In genomic region chr3:28739647-28740046, GRCh38 we compare ENCODE assay signal across 15 cellular contexts.
DNase-seq lines count a peak whose midpoint lies in the region; ATAC-seq and TF ChIP-seq lines count a peak whose summit lies in the region.
"Had no signal": no experiment of that assay in that cellular context is flagged by ENCODE, and none has a peak within 500 bp of the region (broad histone marks: within the 10 kb centered on the region; RNA-seq: fewer than 3 reads in every experiment).

No MANE protein-coding gene starts in this region.

- H3K9me2 ChIP-seq in hepatocyte (replicated peaks; ENCODE audit: insufficient read depth) = no peaks in the 10 kb centered on the region

- no peaks in the 10 kb centered on the region for H3K79me2 ChIP-seq in hepatocyte

- no peaks in the 10 kb centered on the region for H3K36me3 ChIP-seq in hepatocyte (replicated peaks; ENCODE audit: insufficient read depth, low read depth)
- no peaks in the 10 kb centered on the region for H3K36me3 ChIP-seq in skeletal muscle tissue (ENCODE audit: control insufficient read depth in 3 of 3, insufficient read depth in 3 of 3, low read length in 3 of 3)
- H3K36me3 ChIP-seq: HAP-1 had no signal

- peaks cover 34% of the 10 kb centered on the region for H3K4me1 Mint-ChIP-seq in nephron
- H3K4me1 Mint-ChIP-seq: CD4-positive, alpha-beta memory T cell had no signal

- peak overlapping the region; percentile 17 for H3K4me2 ChIP-seq in hepatocyte

- H3K27ac ChIP-seq in hepatocyte (no peak overlapping the region), skeletal muscle tissue (ENCODE audit: low read depth, low read length) (peak overlapping the region; percentile 4)

- no peak overlapping the region for H3K9ac ChIP-seq in skeletal muscle tissue (ENCODE audit: low read depth in 1 of 3, low read length in 3 of 3)

- H3K27me3 ChIP-seq in hepatocyte = no peaks in the 10 kb centered on the region
- no peaks in the 10 kb centered on the region for H3K27me3 ChIP-seq in skeletal muscle tissue (ENCODE audit: control insufficient read depth in 3 of 3, insufficient read depth in 3 of 3, low read length in 3 of 3)

- H3K4me3 ChIP-seq in hepatocyte (no peak overlapping the region), skeletal muscle tissue (ENCODE audit: low read length in 3 of 3) (no peak overlapping the region)
- H3K4me3 ChIP-seq: HAP-1 had no signal

- no peaks in the 10 kb centered on the region for H3K9me3 ChIP-seq in hepatocyte (ENCODE audit: low read depth)
- H3K9me3 ChIP-seq in skeletal muscle tissue (ENCODE audit: control insufficient read depth in 3 of 3, low read length in 3 of 3) = no peaks in the 10 kb centered on the region
- H3K9me3 ChIP-seq: HAP-1 had no signal

- H3K9me3 Mint-ChIP-seq in nephron = peaks cover 10% of the 10 kb centered on the region

- no peaks in the 10 kb centered on the region for H3K36me3 Mint-ChIP-seq in nephron (ENCODE audit: low read depth)
- H3K36me3 Mint-ChIP-seq: CD4-positive, alpha-beta memory T cell had no signal

- WGBS in hepatocyte (ENCODE audit: low lambda C conversion rate, missing lambda C conversion rate) = 31% methylated on average over 1 of the region's 1 CpG

- no peaks in the 10 kb centered on the region for H3K27me3 Mint-ChIP-seq in nephron (ENCODE audit: low read depth)
- H3K27me3 Mint-ChIP-seq: CD4-positive, alpha-beta memory T cell had no signal

- H4K20me1 ChIP-seq in hepatocyte (ENCODE audit: insufficient read depth, poor library complexity, severe bottlenecking) = no peaks in the 10 kb centered on the region

- H2AFZ ChIP-seq in hepatocyte = no peak overlapping the region

- TF ChIP-seq CTCF in hepatocyte (IDR thresholded peaks at IDR 0.05; ENCODE audit: poor library complexity) (no peak), nephron (IDR thresholded peaks at IDR 0.05; ENCODE audit: unreplicated experiment in 3 of 3) (no peak)

- intact Hi-C loops in left cardiac atrium (cut with DNase I) = no loop called here

- DNase-seq in hepatocyte (ENCODE audit: low spot score) = no peak
- no peak for DNase-seq in left cardiac atrium
- no peak for DNase-seq in NAMALWA (ENCODE audit: low spot score)
- DNase-seq: C1 segment of cervical spinal cord; Calu3; CD4-positive, alpha-beta memory T cell; COR-L47; DMS79 treated with DMSO at 0.1 percent for 48 hours; GF-D8; GOT3; HFFc6 had no signal

- no peak for ATAC-seq in left cardiac atrium
- ATAC-seq in GM21423 (IDR thresholded peaks at IDR 0.05; ENCODE audit: unreplicated experiment) = no peak

- H3K27ac Mint-ChIP-seq in nephron = peak overlapping the region in 2 of 3 experiments; percentile 28 to 70
- H3K27ac Mint-ChIP-seq: CD4-positive, alpha-beta memory T cell; HFFc6 had no signal

- H3K4me3 Mint-ChIP-seq in nephron = no peak overlapping the region
- H3K4me3 Mint-ChIP-seq: CD4-positive, alpha-beta memory T cell; HFFc6 had no signal

- H3K4me1 ChIP-seq in hepatocyte (ENCODE audit: insufficient read depth) (no peaks in the 10 kb centered on the region), skeletal muscle tissue (ENCODE audit: control insufficient read depth in 3 of 3, insufficient read depth in 3 of 3, low read length in 3 of 3) (peaks cover 12 to 19% (median 15%) of the 10 kb centered on the region in 3 donors)
- H3K4me1 ChIP-seq: HAP-1 had no signal
